In genomic region chr13:62879071-62879470, GRCh38 we compare ENCODE assay signal across 22 cellular contexts.
DNase-seq lines count a peak whose midpoint lies in the region; ATAC-seq and TF ChIP-seq lines count a peak whose summit lies in the region.
"Had no signal": no experiment of that assay in that cellular context is flagged by ENCODE, and none has a peak within 500 bp of the region (broad histone marks: within the 10 kb centered on the region; RNA-seq: fewer than 3 reads in every experiment).

No MANE protein-coding gene starts in this region.

- no peaks in the 10 kb centered on the region for H3F3A ChIP-seq in SK-N-SH (replicated peaks; ENCODE audit: insufficient read depth)

- no peaks in the 10 kb centered on the region for H3K9me2 ChIP-seq in SK-N-SH

- H3K4me2 ChIP-seq in SK-N-SH (no peak overlapping the region), fibroblast of lung (ENCODE audit: extremely low read depth, insufficient read depth, low read length) (no peak overlapping the region)

- TF ChIP-seq EP300 in SK-N-SH (IDR thresholded peaks at IDR 0.05; ENCODE audit: borderline replicate concordance in 1 of 2, low read depth in 1 of 2, low read length in 1 of 2), result no peak

- H3K79me2 ChIP-seq in SK-N-SH (ENCODE audit: insufficient read depth) (no peaks in the 10 kb centered on the region), fibroblast of lung (ENCODE audit: control insufficient read depth, insufficient read depth, low read length) (no peaks in the 10 kb centered on the region)

- H4K20me1 ChIP-seq in SK-N-SH (ENCODE audit: insufficient read depth) (no peaks in the 10 kb centered on the region), fibroblast of lung (ENCODE audit: control insufficient read depth, extremely low read depth, insufficient read depth, low read length) (no peaks in the 10 kb centered on the region)

- POLR2A ChIA-PET in SK-N-SH (lab: Yijun Ruan, JAX), result no interaction called here

- H3K27ac ChIP-seq in SK-N-SH (ENCODE audit: low read depth in 2 of 2, low read length in 1 of 2) (no peak overlapping the region), SK-N-MC (peak overlapping the region; percentile 95), fibroblast of lung (ENCODE audit: insufficient read depth, low read length) (no peak overlapping the region)
- H3K27ac ChIP-seq: 22Rv1, coronary artery, SJSA1 had no signal

- TF ChIP-seq CTCF in SK-N-SH (IDR thresholded peaks at IDR 0.05), result no peak
- no peak for TF ChIP-seq CTCF in fibroblast of lung (conservative IDR thresholded peaks at IDR 0.05 in 1 of 2, IDR thresholded peaks at IDR 0.05 in 1 of 2; ENCODE audit: low read depth in 1 of 2, low read length in 2 of 2)

- DNase-seq in SK-N-SH, result no peak
- DNase-seq in SK-N-MC (ENCODE audit: low read depth, low spot score), result peak; percentile 91
- peak; percentile 5 to 32 for DNase-seq in fibroblast of lung (ENCODE audit: low read depth in 2 of 2)
- DNase-seq in stromal cell of bone marrow (ENCODE audit: low read depth), result peak; percentile 34
- no peak for DNase-seq in COLO668 (lab: John Stamatoyannopoulos, UW; ENCODE audit: unreplicated experiment)
- DNase-seq in central memory CD4-positive, alpha-beta T cell, result no peak
- no peak for DNase-seq in stimulated activated CD4-positive, alpha-beta T cell treated with anti-CD3 and anti-CD28 coated beads, Interleukin-2, amount 100 ng/mL, for 24 hours
- DNase-seq: activated CD4-positive, alpha-beta T cell treated with anti-CD3 and anti-CD28 coated beads for 36 hours; activated effector memory CD4-positive, alpha-beta T cell treated with anti-CD3 and anti-CD28 coated beads, Interleukin-2, amount 50 U/mL, for 16 hours; CD4-positive, alpha-beta memory T cell; DMS79 treated with DMSO at 0.1 percent for 48 hours; KBM-7; NCI-H1092 treated with DMSO at 0.1 percent for 48 hours; posterior cingulate gyrus; stimulated activated CD4-positive, alpha-beta T cell treated with anti-CD3 and anti-CD28 coated beads, Interleukin-12 subunit alpha, Interleukin-12 subunit beta, amount 100 ng/mL, for 4 hours; stimulated activated naive CD8-positive, alpha-beta T cell treated with anti-CD3 and anti-CD28 coated beads, Interleukin-15, Interleukin-2, amounts not matched to agents 100 U/mL and 50 U/mL, for 24 hours; trophoblast cell had no signal

- H3K27me3 ChIP-seq in SK-N-SH (ENCODE audit: insufficient read depth) (no peaks in the 10 kb centered on the region), fibroblast of lung (ENCODE audit: control insufficient read depth, insufficient read depth, low read length) (no peaks in the 10 kb centered on the region)
- H3K27me3 ChIP-seq: SJSA1 had no signal

- H3K36me3 ChIP-seq in SK-N-SH (replicated peaks in 1 of 2; ENCODE audit: control insufficient read depth in 1 of 2, insufficient read depth in 2 of 2, low read length in 1 of 2), result no peaks in the 10 kb centered on the region
- peaks cover 7% of the 10 kb centered on the region; the same call in 1 of the 2 replicates for H3K36me3 ChIP-seq in SK-N-MC (ENCODE audit: insufficient read depth, low read length)
- no peaks in the 10 kb centered on the region for H3K36me3 ChIP-seq in fibroblast of lung (ENCODE audit: control insufficient read depth, insufficient read depth, low read length)
- H3K36me3 ChIP-seq: SJSA1 had no signal

- no peak for TF ChIP-seq RAD21 in SK-N-SH (IDR thresholded peaks at IDR 0.05; ENCODE audit: low read length)

- H2AFZ ChIP-seq in SK-N-SH (ENCODE audit: low read depth) (no peak overlapping the region), fibroblast of lung (ENCODE audit: low read length) (no peak overlapping the region)

- CTCF ChIA-PET in SK-N-SH (lab: Yijun Ruan, JAX), result interaction anchor here (0.8 kb wide), 1 partner anchor 23 kb away, joined by 3 read pairs; no protein-coding TSS in a partner anchor

- ATAC-seq in SK-N-SH treated with all-trans-retinoic acid at 6 μM for 48 hours, result no peak
- ATAC-seq: activated CD4-positive, alpha-beta T cell treated with anti-CD3 and anti-CD28 coated beads for 36 hours; natural killer cell treated with Interleukin-12 subunit alpha and Interleukin-12 subunit beta and Interleukin-15 and Interleukin-18, amount 100 ng/mL, for 72 hours; stimulated activated naive CD8-positive, alpha-beta T cell treated with anti-CD3 and anti-CD28 coated beads, Interleukin-15, Interleukin-2, amounts not matched to agents 100 U/mL and 50 U/mL, for 24 hours had no signal

- no peaks in the 10 kb centered on the region for H3K9me3 ChIP-seq in SK-N-SH
- H3K9me3 ChIP-seq in SK-N-MC (ENCODE audit: low read depth, low read length), result peaks cover 11% of the 10 kb centered on the region; the same call in 1 of the 2 replicates
- H3K9me3 ChIP-seq in fibroblast of lung (ENCODE audit: control insufficient read depth, insufficient read depth, low read depth, low read length), result no peaks in the 10 kb centered on the region

- H3K9ac ChIP-seq in SK-N-SH (no peak overlapping the region), SK-N-MC (ENCODE audit: insufficient read length) (peak overlapping the region; percentile 38), fibroblast of lung (ENCODE audit: insufficient read depth, low read length) (no peak overlapping the region)

- H3K4me1 ChIP-seq in SK-N-SH (ENCODE audit: control insufficient read depth in 1 of 2, insufficient read depth in 2 of 2, low read depth in 1 of 2, low read length in 1 of 2), result no peaks in the 10 kb centered on the region
- no peaks in the 10 kb centered on the region for H3K4me1 ChIP-seq in fibroblast of lung (ENCODE audit: control insufficient read depth, extremely low read depth, insufficient read depth, low read length)
- H3K4me1 ChIP-seq: SJSA1 had no signal

- H3K4me3 ChIP-seq in SK-N-SH (ENCODE audit: low read depth in 2 of 2, low read length in 1 of 2) (no peak overlapping the region), SK-N-MC (peak overlapping the region; percentile 50), fibroblast of lung (replicated peaks in 1 of 4; ENCODE audit: control extremely low read depth in 1 of 4, insufficient read depth in 1 of 4, low read depth in 3 of 4, low read length in 4 of 4) (no peak overlapping the region)
- H3K4me3 ChIP-seq: coronary artery, SJSA1 had no signal

TF ChIP-seq in SK-N-SH treated with all-trans-retinoic acid at 6 μM for 48 hours, 23 proteins besides CTCF, POLR2A, EP300 and RAD21:
- TF ChIP-seq ISL1 (CRISPR knock-in tag; IDR thresholded peaks at IDR 0.05) (peak; percentile 69), OSR1 (CRISPR knock-in tag; IDR thresholded peaks at IDR 0.05) (no peak)

TF ChIP-seq in SK-N-SH, 30 proteins besides CTCF, POLR2A, EP300 and RAD21:
- TF ChIP-seq RCOR1 (IDR thresholded peaks at IDR 0.05; ENCODE audit: low read length) (no peak), ZBTB33 (IDR thresholded peaks at IDR 0.05; ENCODE audit: borderline replicate concordance, low read depth) (no peak), NFIC (IDR thresholded peaks at IDR 0.05; ENCODE audit: borderline replicate concordance) (no peak), SIN3A (IDR thresholded peaks at IDR 0.05; ENCODE audit: borderline replicate concordance, low read depth, low read length) (no peak), TCF12 (IDR thresholded peaks at IDR 0.05) (no peak), FOSL2 (IDR thresholded peaks at IDR 0.05; ENCODE audit: borderline replicate concordance, low read depth) (no peak), POLR2AphosphoS5 (IDR thresholded peaks at IDR 0.05; ENCODE audit: low read depth, low read length) (no peak)
- TF ChIP-seq, protein P1, sequence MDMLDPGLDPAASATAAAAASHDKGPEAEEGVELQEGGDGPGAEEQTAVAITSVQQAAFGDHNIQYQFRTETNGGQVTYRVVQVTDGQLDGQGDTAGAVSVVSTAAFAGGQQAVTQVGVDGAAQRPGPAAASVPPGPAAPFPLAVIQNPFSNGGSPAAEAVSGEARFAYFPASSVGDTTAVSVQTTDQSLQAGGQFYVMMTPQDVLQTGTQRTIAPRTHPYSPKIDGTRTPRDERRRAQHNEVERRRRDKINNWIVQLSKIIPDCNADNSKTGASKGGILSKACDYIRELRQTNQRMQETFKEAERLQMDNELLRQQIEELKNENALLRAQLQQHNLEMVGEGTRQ (IDR thresholded peaks at IDR 0.05; ENCODE audit: borderline replicate concordance, low read depth, low read length), result no peak

Comparison
In these comparisons a context has a peak if more than half of its experiments do, and no peak if none do; other contexts are left out.
1. DNase-seq: peak in SK-N-MC (single experiment), fibroblast of lung (2 of 2) and stromal cell of bone marrow (single experiment); none in SK-N-SH (single experiment), COLO668 (single experiment), central memory CD4-positive, alpha-beta T cell (single experiment) and stimulated activated CD4-positive, alpha-beta T cell treated with anti-CD3 and anti-CD28 coated beads, Interleukin-2, amount 100 ng/mL, for 24 hours (0 of 2).